Comparison of ENCODE assay signal across 19 cellular contexts in the genomic region with DNA sequence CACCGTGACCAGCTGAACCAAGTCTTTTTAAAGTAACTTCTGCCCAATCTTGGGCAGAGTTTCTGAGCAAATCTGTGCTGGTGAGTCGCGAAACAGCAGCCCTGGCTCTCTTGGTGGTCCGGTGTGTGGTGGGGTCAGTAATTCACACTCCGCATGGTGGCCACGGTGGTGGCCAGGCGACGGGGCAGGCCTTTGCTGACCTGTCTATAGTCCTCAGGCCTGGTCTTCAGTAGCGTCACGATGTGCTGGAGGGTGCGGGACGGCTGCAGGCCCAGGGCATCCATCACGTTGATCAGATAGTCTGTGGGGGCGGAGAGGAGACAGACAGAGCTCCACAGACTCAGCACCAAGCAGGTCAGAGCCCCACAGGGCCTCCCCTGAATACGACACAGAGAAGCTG.
DNase-seq lines count a peak whose midpoint lies in the region; ATAC-seq and TF ChIP-seq lines count a peak whose summit lies in the region.
"Had no signal": no experiment of that assay in that cellular context is flagged by ENCODE, and none has a peak within 500 bp of the region (broad histone marks: within the 10 kb centered on the region; RNA-seq: fewer than 3 reads in every experiment).

No MANE protein-coding gene starts in this region.

- no peak for TF ChIP-seq CTCF in OCI-LY7 (conservative IDR thresholded peaks at IDR 0.05; ENCODE audit: low read length)
- TF ChIP-seq CTCF in brain (conservative IDR thresholded peaks at IDR 0.05), result no peak
- TF ChIP-seq CTCF in nephron progenitor cell (IDR thresholded peaks at IDR 0.05), result no peak
- TF ChIP-seq CTCF in spleen (IDR thresholded peaks at IDR 0.05 in 8 of 11, conservative IDR thresholded peaks at IDR 0.05 in 3 of 11), result no peak

- intact Hi-C loops in OCI-LY7 (cut with micrococcal nuclease; ENCODE audit: unreplicated experiment) (no loop called here), spleen (cut with DNase I; ENCODE audit: low total_unique reads) (no loop called here), Right ventricle myocardium superior (cut with DNase I) (no loop called here)

- TF ChIP-seq POLR2A in spleen (IDR thresholded peaks at IDR 0.05), result no peak

- CTCF ChIA-PET in OCI-LY7 (lab: Charles Lee; ENCODE audit: unreplicated experiment), result no interaction called here

- no peaks in the 10 kb centered on the region for H3K27me3 ChIP-seq in spleen (replicated peaks in 1 of 7)
- H3K27me3 ChIP-seq: BE2C had no signal

- H3K4me1 ChIP-seq in OCI-LY7 (ENCODE audit: insufficient read depth, low read length, poor library complexity, severe bottlenecking), result no peaks in the 10 kb centered on the region
- no peaks in the 10 kb centered on the region for H3K4me1 ChIP-seq in spleen
- H3K4me1 ChIP-seq: A549, BE2C had no signal

- BruUV-seq in OCI-LY7 (replicated peaks; lab: Mats Ljungman, UMichigan), result TSS peak; percentile 54

- no peaks in the 10 kb centered on the region; the same call in 1 of the 2 replicates for H3K36me3 ChIP-seq in OCI-LY7 (ENCODE audit: insufficient read depth, low read length)
- H3K36me3 ChIP-seq in spleen, result peaks cover 0 to 75% (median 54%) of the 10 kb centered on the region in 6 donors

- no peaks in the 10 kb centered on the region for H4K20me1 ChIP-seq in OCI-LY7 (ENCODE audit: insufficient read depth, low read length)

- ATAC-seq in HG02885 (IDR thresholded peaks at IDR 0.05; ENCODE audit: poor library complexity, unreplicated experiment) (no peak), Right ventricle myocardium superior (ENCODE audit: poor library complexity) (no peak)
- ATAC-seq: A549, GM23338, K562 had no signal

- no peak for DNase-seq in OCI-LY7 (ENCODE audit: low spot score)
- DNase-seq in nephron progenitor cell, result no peak
- peak; percentile 62 for DNase-seq in spleen
- no peak for DNase-seq in Right ventricle myocardium superior
- DNase-seq in cortex of kidney (lab: John Stamatoyannopoulos, UW), result no peak
- no peak for DNase-seq in DMS53 (lab: John Stamatoyannopoulos, UW)
- DNase-seq: BE2C; CD4-positive, alpha-beta memory T cell; DMS153; DND-41; GDM1; H7 had no signal

- no peak overlapping the region for H2AFZ ChIP-seq in OCI-LY7 (ENCODE audit: low read length)
- H2AFZ ChIP-seq: GM23338 had no signal

- H3K36me3 Mint-ChIP-seq in brain (peaks cover 50% of the 10 kb centered on the region), nephron progenitor cell (ENCODE audit: low read depth) (peaks cover 40% of the 10 kb centered on the region)

- H3K4me2 ChIP-seq in OCI-LY7 (ENCODE audit: low read length), result no peak overlapping the region
- H3K4me2 ChIP-seq: A549, GM23338 had no signal

- no peaks in the 10 kb centered on the region for H3K9me3 ChIP-seq in OCI-LY7 (ENCODE audit: low read length)
- H3K9me3 ChIP-seq in spleen, result no peaks in the 10 kb centered on the region
- H3K9me3 ChIP-seq: A549, BE2C had no signal

- no peaks in the 10 kb centered on the region for H3K9me3 Mint-ChIP-seq in brain
- no peaks in the 10 kb centered on the region for H3K9me3 Mint-ChIP-seq in nephron progenitor cell
- H3K9me3 Mint-ChIP-seq: CD4-positive, alpha-beta memory T cell; GM23338 had no signal

- no peaks in the 10 kb centered on the region for H3K79me2 ChIP-seq in OCI-LY7 (ENCODE audit: insufficient read depth, low read depth, low read length)

- no peak overlapping the region for H3K4me3 Mint-ChIP-seq in brain
- H3K4me3 Mint-ChIP-seq in nephron progenitor cell, result no peak overlapping the region
- H3K4me3 Mint-ChIP-seq: CD4-positive, alpha-beta memory T cell; GM23338 had no signal

- POLR2A ChIA-PET in OCI-LY7 (lab: Charles Lee), result no interaction called here

- H3K27ac ChIP-seq in OCI-LY7 (ENCODE audit: low read depth, low read length, poor library complexity, severe bottlenecking) (no peak overlapping the region), spleen (no peak overlapping the region)
- H3K27ac ChIP-seq: A549, C4-2B, HL-60 had no signal

- H3K4me3 ChIP-seq in OCI-LY7 (ENCODE audit: low read depth, low read length, poor library complexity, severe bottlenecking), result no peak overlapping the region
- H3K4me3 ChIP-seq in spleen, result no peak overlapping the region
- H3K4me3 ChIP-seq: A549, GM23338, K562 had no signal

- H3K27ac Mint-ChIP-seq in brain (peak overlapping the region in 3 of 5 experiments; percentile 2 to 23 (median 15)), nephron progenitor cell (peak overlapping the region; percentile 40)
- H3K27ac Mint-ChIP-seq: GM23338 had no signal

- no peaks in the 10 kb centered on the region for H3K27me3 Mint-ChIP-seq in brain
- H3K27me3 Mint-ChIP-seq in nephron progenitor cell (ENCODE audit: low read depth, poor library complexity), result peaks cover 4% of the 10 kb centered on the region
- H3K27me3 Mint-ChIP-seq: CD4-positive, alpha-beta memory T cell had no signal

- H3K9me2 ChIP-seq in OCI-LY7 (ENCODE audit: insufficient read depth, low read length), result no peaks in the 10 kb centered on the region

- H3K4me1 Mint-ChIP-seq in brain (peaks cover 9% of the 10 kb centered on the region), nephron progenitor cell (peaks cover 10% of the 10 kb centered on the region)
- H3K4me1 Mint-ChIP-seq: CD4-positive, alpha-beta memory T cell; GM23338 had no signal

- WGBS in spleen, 5 donors, result 90 to 96% (median 94%) methylated on average over 5 to 15 of the region's 15 CpGs
